In the genomic region with DNA sequence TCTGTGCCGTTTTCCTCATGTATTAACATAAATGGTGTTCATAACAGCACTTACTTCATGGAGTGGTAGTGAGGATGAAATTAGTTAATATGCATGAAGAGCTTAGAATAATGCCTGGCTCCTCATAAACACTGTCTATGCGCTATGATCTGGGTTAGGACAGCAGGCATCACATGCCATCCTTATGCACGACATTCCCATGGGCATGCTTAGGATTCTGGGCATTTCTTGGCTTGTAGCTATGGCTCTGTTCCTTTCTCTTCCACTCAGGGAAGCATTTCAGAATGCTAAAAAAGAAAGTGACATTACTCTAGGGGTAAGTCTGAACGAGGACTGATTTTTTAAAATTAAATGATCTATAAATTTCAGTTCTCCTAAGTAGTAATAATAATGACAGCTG, we compare ENCODE assay signal across 26 cellular contexts.
"Had no signal": no experiment of that assay in that cellular context is flagged by ENCODE, and none has a peak within 500 bp of the region (broad histone marks: within the 10 kb centered on the region; RNA-seq: fewer than 3 reads in every experiment).

No MANE protein-coding gene starts in this region.

- DNase-seq: naive thymus-derived CD8-positive, alpha-beta T cell; nephron progenitor cell; nucleus accumbens; pancreas; retina; right lobe of liver; sigmoid colon; spleen; stimulated activated CD4-positive, alpha-beta T cell treated with anti-CD3 and anti-CD28 coated beads, Interleukin-12 subunit alpha, Interleukin-12 subunit beta, amount 100 ng/mL, for 4 hours; stimulated activated CD4-positive, alpha-beta T cell treated with anti-CD3 and anti-CD28 coated beads, Interleukin-1b, Interleukin-23, amount 100 ng/mL, for 48 hours; stimulated activated CD4-positive, alpha-beta T cell treated with anti-CD3 and anti-CD28 coated beads, Interleukin-4, amount 100 ng/mL, for 1 hour; stimulated activated CD4-positive, alpha-beta T cell treated with anti-CD3 and anti-CD28 coated beads, Interleukin-4, amount 100 ng/mL, for 4 hours; stimulated activated CD8-positive, alpha-beta memory T cell treated with anti-CD3 and anti-CD28 coated beads, Interleukin-4, amount 100 ng/mL, for 48 hours; stimulated activated naive CD4-positive, alpha-beta T cell treated with Interleukin-2 at 50 U/mL for 16 hours; stomach; thyroid gland; upper lobe of left lung had no signal

- H3K9me3 ChIP-seq: neutrophil, pancreas, prostate gland, right lobe of liver, sigmoid colon, spleen, stomach, thoracic aorta, thyroid gland, tibial nerve, upper lobe of left lung, vagina had no signal

- H3K4me2 ChIP-seq: smooth muscle cell had no signal

- H3K36me3 ChIP-seq: neutrophil, pancreas, prostate gland, right lobe of liver, sigmoid colon, spleen, stomach, thoracic aorta, thyroid gland, tibial nerve, upper lobe of left lung, vagina had no signal

- H3K27me3 ChIP-seq: pancreas, right lobe of liver, sigmoid colon, spleen, stomach, thyroid gland, tibial nerve, upper lobe of left lung, vagina had no signal

- ATAC-seq: naive thymus-derived CD8-positive, alpha-beta T cell; natural killer cell treated with Interleukin-12 subunit alpha and Interleukin-12 subunit beta and Interleukin-15 and Interleukin-18, amount 100 ng/mL, for 72 hours; stimulated activated memory B cell treated with anti-CD40 and anti-IgM and Interleukin-4, amounts not matched to agents 10 μg/mL and 1 μg/mL and 100 μg/mL, for 72 hours had no signal

- H3K27ac ChIP-seq: neutrophil, prostate gland, right lobe of liver, sigmoid colon, skin epidermis, spleen, stomach, thyroid gland, tibial nerve, upper lobe of left lung, vagina had no signal

- H3K4me3 ChIP-seq: pancreas, prostate gland, right lobe of liver, sigmoid colon, skin epidermis, smooth muscle cell, spleen, stomach, thoracic aorta, thyroid gland, tibial nerve, upper lobe of left lung, vagina had no signal

- H3K4me1 ChIP-seq: pancreas, prostate gland, sigmoid colon, spleen, thyroid gland, tibial nerve, upper lobe of left lung, vagina had no signal
